ENCODE assay signal across 1 cellular context in genomic region chr1:202158810-202159533, GRCh38.
TF ChIP-seq lines count a peak whose summit lies in the region.

No MANE protein-coding gene starts in this region.

TF ChIP-seq in GM12878, 131 proteins besides CTCF, POLR2A, EP300 and RAD21 (continues in another document):
- TF ChIP-seq RELA (IDR thresholded peaks at IDR 0.05; ENCODE audit: borderline replicate concordance, partially characterized antibody) (no peak), TBL1XR1 (IDR thresholded peaks at IDR 0.05; ENCODE audit: low read depth, low read length) (peak; percentile 26; the same call in 1 of the 2 replicates), BCL3 (IDR thresholded peaks at IDR 0.05; ENCODE audit: borderline replicate concordance, insufficient read depth, low read depth, low read length, poor library complexity, severe bottlenecking) (no peak), PAX5 (IDR thresholded peaks at IDR 0.05; ENCODE audit: borderline replicate concordance, low read depth, low read length) (0 out of 2 replicates have a peak, but pooled peaks have one; percentile 43), NR2C2 (IDR thresholded peaks at IDR 0.05; ENCODE audit: borderline replicate concordance, control insufficient read depth, insufficient read length, low read depth) (no peak), WRNIP1 (IDR thresholded peaks at IDR 0.05; ENCODE audit: borderline replicate concordance, low read depth, low read length) (no peak), JUND (IDR thresholded peaks at IDR 0.05; ENCODE audit: low read depth, low read length) (no peak), NBN (IDR thresholded peaks at IDR 0.05) (no peak; the same call in 1 of the 2 replicates), CHD1 (IDR thresholded peaks at IDR 0.05; ENCODE audit: low read depth, low read length) (peak; percentile 77; the same call in 1 of the 2 replicates), ATF7 (IDR thresholded peaks at IDR 0.05; ENCODE audit: low read depth) (peak; percentile 13; the same call in 1 of the 2 replicates), FOXK2 (IDR thresholded peaks at IDR 0.05) (no peak), RAD51 (IDR thresholded peaks at IDR 0.05) (no peak), NR2C1 (IDR thresholded peaks at IDR 0.05) (0 out of 2 replicates have a peak, but pooled peaks have one; percentile 33), HDGF (IDR thresholded peaks at IDR 0.05) (peak; percentile 29; the same call in 1 of the 2 replicates), PKNOX1 (IDR thresholded peaks at IDR 0.05) (peak; percentile 36; the same call in 1 of the 2 replicates), POU2F2 (IDR thresholded peaks at IDR 0.05; ENCODE audit: borderline replicate concordance, low read depth, low read length) (peak; percentile 95; the same call in 2 of the 3 replicates), DPF2 (IDR thresholded peaks at IDR 0.05) (peak; percentile 63), RUNX3 (IDR thresholded peaks at IDR 0.05; ENCODE audit: low read length) (no peak), CHD2 (IDR thresholded peaks at IDR 0.05; ENCODE audit: borderline replicate concordance, low read depth, low read length) (peak; percentile 79; the same call in 1 of the 2 replicates), IKZF1 (conservative IDR thresholded peaks at IDR 0.05) (peak; percentile 86), PBX3 (IDR thresholded peaks at IDR 0.05; ENCODE audit: insufficient replicate concordance, low read depth, low read length) (peak; percentile 7), RB1 (IDR thresholded peaks at IDR 0.05; ENCODE audit: borderline replicate concordance) (no peak), MYC (IDR thresholded peaks at IDR 0.05; ENCODE audit: insufficient read depth, insufficient read length, insufficient replicate concordance, low read length, severe bottlenecking) (no peak), NR2F1 (conservative IDR thresholded peaks at IDR 0.05) (peak; percentile 84), IRF3 (IDR thresholded peaks at IDR 0.05) (no peak), BCL11A (IDR thresholded peaks at IDR 0.05; ENCODE audit: low read depth, low read length) (0 out of 2 replicates have a peak, but pooled peaks have one; percentile 6), ZNF687 (IDR thresholded peaks at IDR 0.05) (peak; percentile 78), EED (IDR thresholded peaks at IDR 0.05; ENCODE audit: low read depth) (peak; percentile 82), IKZF2 (IDR thresholded peaks at IDR 0.05) (peak; percentile 72 to 78; a peak in 3 of 4 replicates), CEBPZ (IDR thresholded peaks at IDR 0.05; ENCODE audit: low read depth, low read length) (no peak), SMARCA5 (IDR thresholded peaks at IDR 0.05) (peak; percentile 95), NKRF (conservative IDR thresholded peaks at IDR 0.05) (0 out of 2 replicates have a peak, but pooled peaks have one; percentile 73), BHLHE40 (IDR thresholded peaks at IDR 0.05; ENCODE audit: borderline replicate concordance in 1 of 2, low read depth in 2 of 2, low read length in 1 of 2) (peak; percentile 18 to 44; a peak in 1 of 4 replicates), TAF1 (IDR thresholded peaks at IDR 0.05; ENCODE audit: borderline replicate concordance, low read depth, low read length) (0 out of 2 replicates have a peak, but pooled peaks have one; percentile 20), MEF2B (IDR thresholded peaks at IDR 0.05; ENCODE audit: partially characterized antibody, poor library complexity, severe bottlenecking) (peak; percentile 56), MXI1 (IDR thresholded peaks at IDR 0.05; ENCODE audit: low read depth, low read length) (peak; percentile 53; the same call in 1 of the 2 replicates), SKIL (IDR thresholded peaks at IDR 0.05; ENCODE audit: low read depth, poor library complexity, severe bottlenecking) (peak; percentile 86), MAX (IDR thresholded peaks at IDR 0.05; ENCODE audit: low read depth, low read length) (peak; percentile 15; the same call in 1 of the 2 replicates), ZSCAN29 (IDR thresholded peaks at IDR 0.05) (no peak), CBX3 (IDR thresholded peaks at IDR 0.05; ENCODE audit: borderline replicate concordance, low read depth) (no peak), RELB (IDR thresholded peaks at IDR 0.05; ENCODE audit: low read depth) (peak; percentile 41; the same call in 1 of the 2 replicates), ETV6 (conservative IDR thresholded peaks at IDR 0.05 in 1 of 2, IDR thresholded peaks at IDR 0.05 in 1 of 2; ENCODE audit: borderline replicate concordance in 1 of 2, low read depth in 1 of 2) (no peak), GABPA (IDR thresholded peaks at IDR 0.05; ENCODE audit: low read depth) (no peak), SREBF2 (IDR thresholded peaks at IDR 0.05; ENCODE audit: low read length) (no peak)
